In the genomic region with DNA sequence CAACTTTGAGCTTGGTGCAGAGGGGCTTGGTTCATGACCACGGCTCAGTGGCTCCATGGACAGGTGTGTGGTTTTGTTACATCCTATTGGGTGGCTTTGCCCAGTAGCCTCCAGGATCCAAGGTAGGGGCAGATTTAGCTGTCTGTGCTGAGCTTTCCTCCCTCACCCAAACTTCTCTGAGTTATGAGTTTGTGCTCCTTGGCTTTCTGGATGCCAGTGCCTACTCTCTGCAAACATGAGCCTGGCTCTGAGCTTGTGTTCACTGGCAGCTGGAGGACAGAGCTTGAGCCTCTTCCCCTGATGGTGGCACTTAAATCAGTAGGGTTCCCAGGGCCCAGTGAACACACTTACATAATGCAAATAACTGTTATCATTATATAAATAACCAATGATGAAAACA, we compare ENCODE assay signal across 29 cellular contexts.
"Had no signal": no experiment of that assay in that cellular context is flagged by ENCODE, and none has a peak within 500 bp of the region (broad histone marks: within the 10 kb centered on the region; RNA-seq: fewer than 3 reads in every experiment).

No MANE protein-coding gene starts in this region.

- H3K27me3 ChIP-seq: adrenal gland, body of pancreas, colonic mucosa had no signal

- DNase-seq: activated B cell treated with CpG ODN at 0.5 μM for 24 hours; activated CD4-positive, alpha-beta T cell treated with anti-CD3 and anti-CD28 coated beads for 48 hours; activated CD4-positive, alpha-beta T cell treated with anti-CD3 and anti-CD28 coated beads, Interleukin-2, amount 50 U/mL, for 1 hour; activated CD4-positive, alpha-beta T cell treated with anti-CD3 and anti-CD28 coated beads, Interleukin-2, amount 50 U/mL, for 48 hours; activated CD8-positive, alpha-beta memory T cell treated with anti-CD3 and anti-CD28 coated beads for 24 hours; activated CD8-positive, alpha-beta memory T cell treated with anti-CD3 and anti-CD28 coated beads, Interleukin-2, amount 50 U/mL, for 4 hours; activated CD8-positive, alpha-beta T cell treated with anti-CD3 and anti-CD28 coated beads for 36 hours; activated effector memory CD4-positive, alpha-beta T cell treated with anti-CD3 and anti-CD28 coated beads, Interleukin-2, amount 50 U/mL, for 16 hours; activated naive CD4-positive, alpha-beta T cell treated with anti-CD3 and anti-CD28 coated beads for 36 hours; activated naive CD8-positive, alpha-beta T cell treated with anti-CD3 and anti-CD28 coated beads for 36 hours; activated naive CD8-positive, alpha-beta T cell treated with anti-CD3 and anti-CD28 coated beads, Interleukin-2, amount 50 U/mL, for 24 hours; activated T-cell treated with anti-CD3 and anti-CD28 coated beads, Interleukin-2, amount 50 U/mL, for 1 hour; activated T-cell treated with anti-CD3 and anti-CD28 coated beads, Interleukin-2, amount 50 U/mL, for 48 hours; adrenal gland; amygdala; aorta; body of pancreas; caudate nucleus; colonic mucosa; effector CD8-positive, alpha-beta T cell; foreskin fibroblast; T-helper 17 cell; T1000; WERI-Rb-1 had no signal

- H3K4me1 ChIP-seq: adrenal gland, colonic mucosa had no signal

- H3K36me3 ChIP-seq: adrenal gland, colonic mucosa, WERI-Rb-1 had no signal

- FAIRE-seq: endometrium, endothelial cell of umbilical vein, frontal cortex had no signal

- H3K27ac ChIP-seq: adrenal gland, body of pancreas, colonic mucosa, epithelial cell of prostate had no signal

- H3K9me3 ChIP-seq: adrenal gland, body of pancreas, colonic mucosa had no signal

- ATAC-seq: activated CD4-positive, CD25-positive, alpha-beta regulatory T cell treated with anti-CD3 and anti-CD28 coated beads, Interleukin-2, amount 50 U/mL, for 24 hours; activated CD8-positive, alpha-beta T cell treated with anti-CD3 and anti-CD28 coated beads for 36 hours; activated naive CD8-positive, alpha-beta T cell treated with anti-CD3 and anti-CD28 coated beads, Interleukin-2, amount 50 U/mL, for 24 hours; body of pancreas; T-helper 17 cell had no signal

- H3K4me3 ChIP-seq: adrenal gland, body of pancreas, colonic mucosa had no signal
